30 cellular contexts compared by ENCODE assay signal in genomic region chr6:169866140-169866534, GRCh38.
"Had no signal": no experiment of that assay in that cellular context is flagged by ENCODE, and none has a peak within 500 bp of the region (broad histone marks: within the 10 kb centered on the region; RNA-seq: fewer than 3 reads in every experiment).

No MANE protein-coding gene starts in this region.

- ATAC-seq: activated naive CD8-positive, alpha-beta T cell treated with anti-CD3 and anti-CD28 coated beads, Interleukin-2, amount 50 U/mL, for 24 hours; left cardiac atrium; left ventricle myocardium superior; psoas muscle; stimulated activated naive CD8-positive, alpha-beta T cell treated with anti-CD3 and anti-CD28 coated beads, Interleukin-15, Interleukin-2, amounts not matched to agents 100 U/mL and 50 U/mL, for 24 hours; upper lobe of right lung had no signal

- H3K4me3 Mint-ChIP-seq: activated naive CD4-positive, alpha-beta T cell treated with anti-CD3 and anti-CD28 coated beads, Interleukin-2, amount 50 U/mL, for 24 hours; activated naive CD8-positive, alpha-beta T cell treated with anti-CD3 and anti-CD28 coated beads, Interleukin-2, amount 50 U/mL, for 24 hours; central memory CD8-positive, alpha-beta T cell; T-helper 1 cell treated with Interleukin-12 subunit alpha and Interleukin-12 subunit beta and Interleukin-4 antibody, amounts not matched to agents 30 μg/mL and 1 μg/mL, for 36 hours had no signal

- H3K27me3 Mint-ChIP-seq: activated naive CD4-positive, alpha-beta T cell treated with anti-CD3 and anti-CD28 coated beads, Interleukin-2, amount 50 U/mL, for 24 hours; activated naive CD8-positive, alpha-beta T cell treated with anti-CD3 and anti-CD28 coated beads, Interleukin-2, amount 50 U/mL, for 24 hours; central memory CD8-positive, alpha-beta T cell had no signal

- H3K27ac Mint-ChIP-seq: activated naive CD4-positive, alpha-beta T cell treated with anti-CD3 and anti-CD28 coated beads, Interleukin-2, amount 50 U/mL, for 24 hours; activated naive CD8-positive, alpha-beta T cell treated with anti-CD3 and anti-CD28 coated beads, Interleukin-2, amount 50 U/mL, for 24 hours; activated T-helper 2 cell treated with anti-CD3 and anti-CD28 coated beads, Interferon-gamma antibody, Interleukin-2, Interleukin-4, amounts not matched to agents 10 μg/mL and 5 μg/mL and 100 μg/mL, durations not matched to agents 14 hours and 24 hours and 36 hours; T-helper 1 cell treated with Interleukin-12 subunit alpha and Interleukin-12 subunit beta and Interleukin-4 antibody, amounts not matched to agents 30 μg/mL and 1 μg/mL, for 36 hours had no signal

- H3K4me3 ChIP-seq: breast epithelium, esophagus squamous epithelium, psoas muscle, upper lobe of right lung had no signal

- H3K9me3 Mint-ChIP-seq: activated naive CD4-positive, alpha-beta T cell treated with anti-CD3 and anti-CD28 coated beads, Interleukin-2, amount 50 U/mL, for 24 hours; central memory CD8-positive, alpha-beta T cell had no signal

- DNase-seq: activated CD4-positive, alpha-beta T cell treated with anti-CD3 and anti-CD28 coated beads for 4 hours; activated CD4-positive, alpha-beta T cell treated with anti-CD3 and anti-CD28 coated beads, Interleukin-2, amount 50 U/mL, for 4 hours; activated naive CD8-positive, alpha-beta T cell treated with anti-CD3 and anti-CD28 coated beads, Interleukin-2, amount 50 U/mL, for 24 hours; activated T-cell treated with anti-CD3 and anti-CD28 coated beads, Interleukin-2, amount 50 U/mL, for 48 hours; amygdala; dermis blood vessel endothelial cell; effector CD4-positive, alpha-beta T cell; esophagus squamous epithelium; foreskin melanocyte; left cardiac atrium; left ventricle myocardium superior; nucleus accumbens; psoas muscle; SK-N-SH; stimulated activated CD4-positive, alpha-beta T cell treated with anti-CD3 and anti-CD28 coated beads, Interleukin-2, amount 100 ng/mL, for 48 hours; stimulated activated naive CD8-positive, alpha-beta T cell treated with anti-CD3 and anti-CD28 coated beads, Interleukin-15, Interleukin-2, amounts not matched to agents 100 U/mL and 50 U/mL, for 24 hours; SW 1271; T-helper 9 cell; upper lobe of right lung had no signal

- H3K36me3 Mint-ChIP-seq: activated naive CD4-positive, alpha-beta T cell treated with anti-CD3 and anti-CD28 coated beads, Interleukin-2, amount 50 U/mL, for 24 hours had no signal

- FAIRE-seq: endometrium, keratinocyte, TTC549 had no signal

- H3K27ac ChIP-seq: breast epithelium, epithelial cell of prostate, esophagus squamous epithelium, parathyroid adenoma, psoas muscle, upper lobe of right lung, VCaP had no signal
